7 cellular contexts compared by ENCODE assay signal in the genomic region with DNA sequence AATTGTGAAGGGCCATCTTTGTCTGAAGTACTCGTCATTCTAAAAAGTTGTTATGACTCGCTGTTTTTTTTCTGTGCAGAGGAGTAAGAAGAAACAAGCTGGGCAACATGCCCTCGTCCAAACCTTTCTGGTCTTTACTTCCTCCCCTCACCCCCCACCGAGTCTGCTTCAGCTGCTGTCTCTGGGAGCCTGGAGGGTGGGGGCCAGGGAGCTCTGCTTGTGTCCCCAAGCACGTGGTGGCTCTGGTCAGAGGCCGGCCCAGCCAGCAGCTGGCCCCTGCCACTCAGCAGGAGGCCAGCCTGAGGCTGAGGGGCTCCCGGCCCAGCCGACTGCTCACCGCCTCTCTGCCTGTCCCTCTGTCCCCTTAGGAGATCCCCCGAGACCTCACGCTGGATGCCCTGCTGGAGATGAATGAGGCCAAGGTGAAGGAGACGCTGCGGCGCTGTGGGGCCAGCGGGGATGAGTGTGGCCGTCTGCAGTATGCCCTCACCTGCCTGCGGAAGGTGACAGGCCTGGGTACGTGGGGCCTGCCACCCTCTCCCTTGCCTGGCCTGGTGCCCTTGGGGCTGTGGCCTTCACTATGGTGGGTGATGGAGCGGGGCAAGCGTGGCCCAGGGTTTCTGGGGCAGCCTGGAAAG. TPM values are rescaled to one million over a fixed set of nuclear protein-coding genes. Genes with fewer than 3 reads are reported as not detected.
A peak's percentile ranks its signal among the peaks of the same experiment; 100 is the strongest.
DNase-seq lines count a peak whose midpoint lies in the region; ATAC-seq and TF ChIP-seq lines count a peak whose summit lies in the region.

No MANE protein-coding gene starts in this region.

- peaks cover 42 to 84% of the 10 kb centered on the region in 2 experiments for H3K79me1 ChIP-seq in IMR-90 (ENCODE audit: low read depth in 1 of 2, low read length in 2 of 2)

- dilution Hi-C loops in IMR-90 (cut with HindIII; ENCODE audit: low sequenced_read_pairs, unreplicated experiment) = no loop called here

- no peak overlapping the region; the same call in 1 of the 2 replicates for H3K4me2 ChIP-seq in IMR-90 (ENCODE audit: low read depth, low read length)

- no peaks in the 10 kb centered on the region for H3K9me3 Mint-ChIP-seq in stimulated activated naive CD8-positive, alpha-beta T cell treated with anti-CD3 and anti-CD28 coated beads, Interleukin-15, amount 100 ng/mL, for 72 hours

- TF ChIP-seq POLR2A in IMR-90 (IDR thresholded peaks at IDR 0.05; ENCODE audit: low read depth, low read length) = no peak

- no peaks in the 10 kb centered on the region; the same call in none of the 2 replicates for H4K20me1 ChIP-seq in IMR-90 (ENCODE audit: insufficient read depth, low read length)

- no peak overlapping the region for H3K4me3 Mint-ChIP-seq in stimulated activated naive CD8-positive, alpha-beta T cell treated with anti-CD3 and anti-CD28 coated beads, Interleukin-15, amount 100 ng/mL, for 72 hours

- peak overlapping the region; percentile 75 for H3K9ac ChIP-seq in IMR-90 (ENCODE audit: low read depth, low read length)

- CTCF ChIA-PET in IMR-90 (lab: Yijun Ruan, JAX) = interaction anchor here (0.7 to 2.8 kb wide), 5 partner anchors 9 to 228 kb away, joined by 3 to 10 read pairs (median 3); no protein-coding TSS in a partner anchor

- WGBS in IMR-90 (ENCODE audit: extremely low coverage in 2 of 2, insufficient read length in 1 of 2), 2 experiments = 41% methylated on average over 4 of the region's 20 CpGs; no CpG with 5 or more reads in 1 of the 2 experiments

- no peak for TF ChIP-seq CTCF in IMR-90 (conservative IDR thresholded peaks at IDR 0.05; ENCODE audit: low read depth, low read length)

- H3K4me3 ChIP-seq in IMR-90 (ENCODE audit: insufficient read depth, low read depth, low read length) = no peak overlapping the region

- peak overlapping the region; percentile 69 for H2AFZ ChIP-seq in IMR-90 (replicated peaks; ENCODE audit: low read length, poor library complexity)

- no peaks in the 10 kb centered on the region for H3K27me3 ChIP-seq in IMR-90 (ENCODE audit: control insufficient read depth, insufficient read depth, low read length)

- H2BK15ac ChIP-seq in IMR-90 (ENCODE audit: low read depth, low read length) = peak overlapping the region; percentile 87; the same call in 2 of the 3 replicates

- peaks cover 16% of the 10 kb centered on the region; the same call in 1 of the 2 replicates for H3K36me3 ChIP-seq in IMR-90 (ENCODE audit: control insufficient read depth, insufficient read depth, low read length)

- H2BK20ac ChIP-seq in IMR-90 (ENCODE audit: low read depth, low read length) = peak overlapping the region; percentile 99

- H2AK5ac ChIP-seq in IMR-90 (ENCODE audit: low read depth, low read length) = peak overlapping the region; percentile 100

- H2BK5ac ChIP-seq in IMR-90 (ENCODE audit: low read depth, low read length, poor library complexity, severe bottlenecking) = peak overlapping the region; percentile 100

- intact Hi-C loops in IMR-90 (cut with micrococcal nuclease) = loop anchor here (5.0 kb wide), 1 partner anchor 120 kb away; a partner anchor contains a TSS

- peak overlapping the region; percentile 22 to 84 for H3K27ac Mint-ChIP-seq in stimulated activated naive CD8-positive, alpha-beta T cell treated with anti-CD3 and anti-CD28 coated beads, Interleukin-15, amount 100 ng/mL, for 72 hours

- H4K91ac ChIP-seq in IMR-90 (ENCODE audit: insufficient read depth, low read depth, low read length) = peak overlapping the region; percentile 98

- H3K23ac ChIP-seq in IMR-90 (ENCODE audit: low read depth, low read length) = peak overlapping the region; percentile 32

- H3K27ac ChIP-seq in IMR-90 (ENCODE audit: insufficient read depth, low read length) (peak overlapping the region; percentile 100), angular gyrus (ENCODE audit: low read depth, low read length) (peak overlapping the region; percentile 59)

- BruUV-seq in IMR-90 (replicated peaks; lab: Mats Ljungman, UMichigan) = no TSS peak

- H3K9me3 ChIP-seq in IMR-90 (ENCODE audit: control insufficient read depth, insufficient read depth, low read length) = no peaks in the 10 kb centered on the region

- peak overlapping the region; percentile 99 for H3K56ac ChIP-seq in IMR-90 (ENCODE audit: extremely low read depth, insufficient read depth, low read length)

- peak; percentile 82 for DNase-seq in IMR-90
- DNase-seq in iPS-NIHi11 (ENCODE audit: low spot score) = peak; percentile 57
- no peak for DNase-seq in stimulated activated naive CD8-positive, alpha-beta T cell treated with anti-CD3 and anti-CD28 coated beads, Interleukin-15, amount 100 ng/mL, for 72 hours
- no peak for DNase-seq in NCI-H2171 (lab: John Stamatoyannopoulos, UW)
- DNase-seq in DMS114 treated with DMSO at 0.1 percent for 48 hours (lab: John Stamatoyannopoulos, UW; ENCODE audit: unreplicated experiment) = no peak

- peak overlapping the region; percentile 88 for H2AK9ac ChIP-seq in IMR-90 (replicated peaks; ENCODE audit: low read depth, low read length, poor library complexity)

- in situ Hi-C loops in IMR-90 (cut with MboI; ENCODE audit: low sequenced_read_pairs) = loop anchor here (10.0 kb wide), 1 partner anchor 58 kb away; a partner anchor contains a TSS

- H4K8ac ChIP-seq in IMR-90 (ENCODE audit: low read depth in 2 of 2, low read length in 2 of 2) = peak overlapping the region; percentile 91 to 99

- no peaks in the 10 kb centered on the region for H3K27me3 Mint-ChIP-seq in stimulated activated naive CD8-positive, alpha-beta T cell treated with anti-CD3 and anti-CD28 coated beads, Interleukin-15, amount 100 ng/mL, for 72 hours

- H3K4ac ChIP-seq in IMR-90 (ENCODE audit: low read depth, low read length) = peak overlapping the region; percentile 99

- peaks cover 45% of the 10 kb centered on the region for H3K9me1 ChIP-seq in IMR-90 (ENCODE audit: insufficient read depth, low read length)

- peaks cover 99% of the 10 kb centered on the region for H3K4me1 Mint-ChIP-seq in stimulated activated naive CD8-positive, alpha-beta T cell treated with anti-CD3 and anti-CD28 coated beads, Interleukin-15, amount 100 ng/mL, for 72 hours

- ATAC-seq in IMR-90 (ENCODE audit: low read depth) (peak; percentile 50), HG03196 (IDR thresholded peaks at IDR 0.05; ENCODE audit: unreplicated experiment) (no peak)
- no peak for ATAC-seq in stimulated activated naive CD8-positive, alpha-beta T cell treated with anti-CD3 and anti-CD28 coated beads, Interleukin-15, amount 100 ng/mL, for 72 hours

- peaks cover 59% of the 10 kb centered on the region for H3K4me1 ChIP-seq in IMR-90 (ENCODE audit: control insufficient read depth, insufficient read depth, low read length)

- POLR2A ChIA-PET in IMR-90 (lab: Charles Lee; ENCODE audit: unreplicated experiment) = no interaction called here

- H3K14ac ChIP-seq in IMR-90 (replicated peaks; ENCODE audit: low read depth, low read length) = peak overlapping the region; percentile 83

- peak overlapping the region; percentile 97 for H4K5ac ChIP-seq in IMR-90 (ENCODE audit: low read depth, low read length)

- no peak for TF ChIP-seq RAD21 in IMR-90 (IDR thresholded peaks at IDR 0.05; ENCODE audit: low read length)

- H3K18ac ChIP-seq in IMR-90 (ENCODE audit: low read depth, low read length) = peak overlapping the region; percentile 97

- H2BK120ac ChIP-seq in IMR-90 (ENCODE audit: low read depth, low read length) = peak overlapping the region; percentile 100

TF ChIP-seq in IMR-90, 13 proteins besides CTCF, POLR2A, EP300 and RAD21:
- TF ChIP-seq, protein P1, sequence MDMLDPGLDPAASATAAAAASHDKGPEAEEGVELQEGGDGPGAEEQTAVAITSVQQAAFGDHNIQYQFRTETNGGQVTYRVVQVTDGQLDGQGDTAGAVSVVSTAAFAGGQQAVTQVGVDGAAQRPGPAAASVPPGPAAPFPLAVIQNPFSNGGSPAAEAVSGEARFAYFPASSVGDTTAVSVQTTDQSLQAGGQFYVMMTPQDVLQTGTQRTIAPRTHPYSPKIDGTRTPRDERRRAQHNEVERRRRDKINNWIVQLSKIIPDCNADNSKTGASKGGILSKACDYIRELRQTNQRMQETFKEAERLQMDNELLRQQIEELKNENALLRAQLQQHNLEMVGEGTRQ (IDR thresholded peaks at IDR 0.05; ENCODE audit: low read depth, low read length) = peak; percentile 31; the same call in 1 of the 2 replicates
- no peak for TF ChIP-seq BHLHE40 (IDR thresholded peaks at IDR 0.05; ENCODE audit: low read depth, low read length)
- TF ChIP-seq MAZ (IDR thresholded peaks at IDR 0.05; ENCODE audit: borderline replicate concordance, low read depth, low read length) = peak; percentile 94
- TF ChIP-seq NFE2L2 (IDR thresholded peaks at IDR 0.05; ENCODE audit: low read depth, low read length) = 0 out of 2 replicates have a peak, but pooled peaks have one; percentile 15
- TF ChIP-seq MXI1 (IDR thresholded peaks at IDR 0.05; ENCODE audit: borderline replicate concordance, low read depth, low read length) = peak; percentile 15; the same call in 1 of the 2 replicates
- no peak for TF ChIP-seq CHD1 (IDR thresholded peaks at IDR 0.05; ENCODE audit: low read depth, low read length)
TF ChIP-seq in IMR-90: peak in this region for 4.

RNA-seq across cellular contexts. Expression of a gene that starts 53.7 kb away (rescaled TPM):
- 0.54 and 0.83 TPM in 2 replicates for total RNA-seq in IMR-90 (2012; rRNA removed)
- polyA plus RNA-seq in IMR-90 (2012; rRNA removed) = 2.5 and 3.7 TPM in 2 replicates
- 1.1 and 2.0 TPM in 2 replicates for polyA plus RNA-seq in IMR-90 (2012; cell fraction: cytosol; rRNA removed)
- 6.8 and 8.6 TPM in 2 replicates for polyA plus RNA-seq in IMR-90 (2012; cell fraction: nucleus; rRNA removed; ENCODE audit: low replicate concordance)

Comparison
In these comparisons a context has a peak if more than half of its experiments do, and no peak if none do; other contexts are left out.
1. DNase-seq: peak in IMR-90 (single experiment) and iPS-NIHi11 (single experiment); none in stimulated activated naive CD8-positive, alpha-beta T cell treated with anti-CD3 and anti-CD28 coated beads, Interleukin-15, amount 100 ng/mL, for 72 hours (0 of 2), NCI-H2171 (single experiment) and DMS114 treated with DMSO at 0.1 percent for 48 hours (single experiment).